13 cellular contexts compared by ENCODE assay signal in the genomic region with DNA sequence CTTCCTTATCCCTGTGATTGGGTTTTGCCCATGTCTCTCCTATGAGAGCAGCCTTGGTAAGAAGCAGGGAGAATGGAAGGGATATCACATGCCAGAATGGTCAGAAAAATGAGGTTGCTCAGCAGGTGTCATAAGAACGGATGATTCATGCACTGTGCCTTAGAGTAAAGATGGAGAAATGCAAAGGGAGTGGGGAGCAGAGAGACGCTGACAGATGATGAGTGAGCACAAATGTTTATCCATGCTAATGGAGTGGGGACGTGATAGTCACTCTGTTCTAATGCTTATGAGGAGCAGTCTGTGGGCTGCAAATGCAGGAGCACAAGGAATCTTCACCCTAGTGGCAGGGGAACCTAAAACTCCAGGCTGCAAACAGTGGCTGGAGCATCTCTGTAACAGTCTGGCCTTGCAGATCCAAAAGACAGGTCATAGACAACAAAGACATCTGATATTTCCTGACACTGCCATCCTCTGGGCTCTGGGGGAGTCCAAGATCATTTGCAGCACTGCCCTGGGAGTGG.
A peak's percentile ranks its signal among the peaks of the same experiment; 100 is the strongest.
DNase-seq lines count a peak whose midpoint lies in the region; ATAC-seq and TF ChIP-seq lines count a peak whose summit lies in the region.
"Had no signal": no experiment of that assay in that cellular context is flagged by ENCODE, and none has a peak within 500 bp of the region (broad histone marks: within the 10 kb centered on the region; RNA-seq: fewer than 3 reads in every experiment).

No MANE protein-coding gene starts in this region.

- no peak overlapping the region for H3K27ac ChIP-seq in mammary epithelial cell (ENCODE audit: insufficient read depth, low read depth, low read length)
- peak overlapping the region in 1 of 2 donors; percentile 83 for H3K27ac ChIP-seq in left lung
- H3K27ac ChIP-seq in substantia nigra (ENCODE audit: low read depth, low read length, poor library complexity, severe bottlenecking): no peak overlapping the region

- no peak overlapping the region for H3K4me2 ChIP-seq in mammary epithelial cell (ENCODE audit: insufficient read depth, low read depth, low read length)

- H4K20me1 ChIP-seq in mammary epithelial cell (ENCODE audit: insufficient read depth, low read length): no peaks in the 10 kb centered on the region

- ATAC-seq in left lung (peak; percentile 16), HG03520 (IDR thresholded peaks at IDR 0.05; ENCODE audit: unreplicated experiment) (no peak), HG02610 (IDR thresholded peaks at IDR 0.05; ENCODE audit: unreplicated experiment) (no peak)
- ATAC-seq: GM12878 had no signal

- no peak overlapping the region for H3K9ac ChIP-seq in mammary epithelial cell (ENCODE audit: insufficient read depth, low read length)

- intact Hi-C loops in mammary epithelial cell (cut with micrococcal nuclease): no loop called here
- intact Hi-C loops in left lung (cut with DNase I): no loop called here

- no peaks in the 10 kb centered on the region for H3K9me3 ChIP-seq in mammary epithelial cell (replicated peaks; ENCODE audit: insufficient read depth, low read length)
- no peaks in the 10 kb centered on the region for H3K9me3 ChIP-seq in left lung

- H3K27me3 ChIP-seq in mammary epithelial cell (ENCODE audit: insufficient read depth, low read length) (no peaks in the 10 kb centered on the region), left lung (no peaks in the 10 kb centered on the region)

- dilution Hi-C loops in mammary epithelial cell (cut with HindIII; ENCODE audit: low sequenced_read_pairs): no loop called here

- TF ChIP-seq CTCF in mammary epithelial cell (conservative IDR thresholded peaks at IDR 0.05 in 1 of 2, IDR thresholded peaks at IDR 0.05 in 1 of 2; ENCODE audit: extremely low read depth in 1 of 2, insufficient read depth in 1 of 2, low read depth in 1 of 2, low read length in 2 of 2) (no peak), left lung (IDR thresholded peaks at IDR 0.05) (no peak)

- in situ Hi-C loops in mammary epithelial cell (cut with MboI; ENCODE audit: low sequenced_read_pairs in 2 of 2): no loop called here

- no peaks in the 10 kb centered on the region for H3K4me1 ChIP-seq in mammary epithelial cell (ENCODE audit: insufficient read depth, low read length)
- H3K4me1 ChIP-seq in left lung: peaks cover 0 to 46% of the 10 kb centered on the region in 2 donors

- CTCF ChIA-PET in mammary epithelial cell (lab: Charles Lee; ENCODE audit: low non-redundant PET): no interaction called here

- H2AFZ ChIP-seq in mammary epithelial cell (ENCODE audit: low read depth, low read length): no peak overlapping the region

- H3K36me3 ChIP-seq in mammary epithelial cell (ENCODE audit: insufficient read depth, low read length) (no peaks in the 10 kb centered on the region), left lung (no peaks in the 10 kb centered on the region)

- WGBS in mammary epithelial cell (ENCODE audit: low coverage, missing lambda C conversion rate): 86% methylated on average over 1 of the region's 3 CpGs

- DNase-seq in Ammon's horn (ENCODE audit: low spot score): peak; percentile 39
- DNase-seq in LHCN-M2 (ENCODE audit: low read depth): peak; percentile 97
- DNase-seq in mammary epithelial cell: peak; percentile 56
- DNase-seq in left lung: no peak
- no peak for DNase-seq in NK-92 treated with Interleukin-12 subunit alpha and Interleukin-12 subunit beta, amount 100 ng/mL, for 24 hours (lab: John Stamatoyannopoulos, UW)
- no peak for DNase-seq in substantia nigra (lab: John Stamatoyannopoulos, UW)
- DNase-seq: NCI-H1930; OCI-M1; small intestine; stimulated activated CD8-positive, alpha-beta memory T cell treated with anti-CD3 and anti-CD28 coated beads, Interleukin-4, amount 100 ng/mL, for 48 hours had no signal

- no peaks in the 10 kb centered on the region for H3K79me2 ChIP-seq in mammary epithelial cell (ENCODE audit: insufficient read depth, low read length)

- no TSS peak for BruUV-seq in mammary epithelial cell (replicated peaks; lab: Mats Ljungman, UMichigan)

- H3K4me3 ChIP-seq in mammary epithelial cell (replicated peaks in 1 of 3; ENCODE audit: insufficient read depth in 1 of 3, low read depth in 2 of 3, low read length in 3 of 3) (no peak overlapping the region), left lung (no peak overlapping the region)
- H3K4me3 ChIP-seq: GM12878 had no signal

Comparison
In these comparisons a context has a peak if more than half of its experiments do, and no peak if none do; other contexts are left out.
1. DNase-seq: peak in Ammon's horn (single experiment), LHCN-M2 (single experiment) and mammary epithelial cell (single experiment); none in left lung (0 of 2), NK-92 treated with Interleukin-12 subunit alpha and Interleukin-12 subunit beta, amount 100 ng/mL, for 24 hours (single experiment) and substantia nigra (0 of 49).